ENCODE assay signal across 8 cellular contexts in genomic region chr20:31722388-31723281, GRCh38. TPM values are rescaled to one million over a fixed set of nuclear protein-coding genes. Genes with fewer than 3 reads are reported as not detected.
A peak's percentile ranks its signal among the peaks of the same experiment; 100 is the strongest.
DNase-seq lines count a peak whose midpoint lies in the region; ATAC-seq, FAIRE-seq and TF ChIP-seq lines count a peak whose summit lies in the region.

BCL2L1 (minus strand) TSS chr20:31722868; CDS start chr20:31722218, 650 bp downstream.

- DNase-seq in EL (peak; percentile 86), NCI-H345 (lab: John Stamatoyannopoulos, UW) (peak; percentile 83), cerebellum (ENCODE audit: low spot score) (peak; percentile 64), kidney (peak; percentile 96)
- DNase-seq in activated CD4-positive, alpha-beta T cell treated with anti-CD3 and anti-CD28 coated beads for 1 hour: peak; percentile 38
- peak; percentile 51 to 66 for DNase-seq in stimulated activated CD4-positive, alpha-beta T cell treated with anti-CD3 and anti-CD28 coated beads, Interleukin-15, amount 100 ng/mL, for 1 hour (ENCODE audit: low read depth in 1 of 2, low spot score in 1 of 2)

- FAIRE-seq in kidney (lab: Jason Lieb, UNC): no peak

- H3K9ac ChIP-seq in kidney (ENCODE audit: low read length in 2 of 2): peak within 1 kb of the TSS; percentile 87 to 97

- intact Hi-C loops in kidney (cut with DNase I): loop anchor here (5.0 kb wide), 2 partner anchors 40 to 55 kb away; no protein-coding TSS in a partner anchor

- peaks cover 0 to 7% of the 10 kb centered on the region in 2 donors for H3K36me3 ChIP-seq in kidney (ENCODE audit: control insufficient read depth in 1 of 2, insufficient read depth in 2 of 2, low read length in 2 of 2)

- H3K27ac ChIP-seq in kidney (ENCODE audit: low read depth in 2 of 2, low read length in 2 of 2): peak within 1 kb of the TSS; percentile 98 to 99

- TF ChIP-seq CTCF in kidney (IDR thresholded peaks at IDR 0.05; ENCODE audit: borderline replicate concordance, extremely low read depth, insufficient read depth): peak; percentile 45

- peak within 1 kb of the TSS; percentile 76 to 85 for H3K4me3 ChIP-seq in kidney (ENCODE audit: low read length in 2 of 2)

- ATAC-seq in HG02884 (IDR thresholded peaks at IDR 0.05; ENCODE audit: unreplicated experiment) (peak; percentile 13), HG03469 (IDR thresholded peaks at IDR 0.05; ENCODE audit: unreplicated experiment) (no peak)

- H3K9me3 ChIP-seq in kidney (ENCODE audit: control insufficient read depth in 1 of 2, low read length in 2 of 2): no peaks in the 10 kb centered on the region

- peaks cover 18 to 24% of the 10 kb centered on the region in 2 donors for H3K4me1 ChIP-seq in kidney (ENCODE audit: control insufficient read depth in 1 of 2, insufficient read depth in 1 of 2, low read depth in 1 of 2, low read length in 2 of 2)

RNA-seq across cellular contexts. Expression of gene BCL2L1, which starts in this region (rescaled TPM):
- total RNA-seq in cerebellum (30.4 TPM), kidney (139 TPM)
- polyA plus RNA-seq in kidney (ENCODE audit: insufficient read depth, low read depth, low replicate concordance): 132 TPM

Comparison
In these comparisons a context has a peak if more than half of its experiments do, and no peak if none do; other contexts are left out.
1. DNase-seq: peak in every context shown above with its lines; median percentile 96 in kidney; 86 in EL; 83 in NCI-H345; 64 in cerebellum; 58 in stimulated activated CD4-positive, alpha-beta T cell treated with anti-CD3 and anti-CD28 coated beads, Interleukin-15, amount 100 ng/mL, for 1 hour; 38 in activated CD4-positive, alpha-beta T cell treated with anti-CD3 and anti-CD28 coated beads for 1 hour.